ENCODE assay signal across 8 cellular contexts in genomic region chr5:36944607-36945225, GRCh38.
DNase-seq lines count a peak whose midpoint lies in the region; ATAC-seq and TF ChIP-seq lines count a peak whose summit lies in the region.

No MANE protein-coding gene starts in this region.

- peaks cover 100% of the 10 kb centered on the region for H3K79me2 ChIP-seq in neural progenitor cell (ENCODE audit: low read depth)

- no peak overlapping the region for H3K27ac Mint-ChIP-seq in neural progenitor cell
- H3K27ac Mint-ChIP-seq in activated T-cell treated with anti-CD3 and anti-CD28 coated beads, Interleukin-2, amount 50 U/mL, for 24 hours: no peak overlapping the region

- peaks cover 91% of the 10 kb centered on the region for H4K20me1 ChIP-seq in neural progenitor cell (ENCODE audit: low read depth)

- H3K27me3 Mint-ChIP-seq in neural progenitor cell (ENCODE audit: insufficient read depth, low read depth): no peaks in the 10 kb centered on the region
- H3K27me3 Mint-ChIP-seq in activated T-cell treated with anti-CD3 and anti-CD28 coated beads, Interleukin-2, amount 50 U/mL, for 24 hours: no peaks in the 10 kb centered on the region

- peaks cover 5% of the 10 kb centered on the region for H3K36me3 Mint-ChIP-seq in neural progenitor cell
- H3K36me3 Mint-ChIP-seq in activated T-cell treated with anti-CD3 and anti-CD28 coated beads, Interleukin-2, amount 50 U/mL, for 24 hours (ENCODE audit: low read depth): no peaks in the 10 kb centered on the region

- no peaks in the 10 kb centered on the region for H3K36me3 ChIP-seq in neural progenitor cell
- no peaks in the 10 kb centered on the region for H3K36me3 ChIP-seq in effector memory CD4-positive, alpha-beta T cell (ENCODE audit: control insufficient read depth, insufficient read depth, low read length)

- H3F3A ChIP-seq in neural progenitor cell (ENCODE audit: low read depth): peaks cover 11% of the 10 kb centered on the region

- H3K4me3 ChIP-seq in dorsolateral prefrontal cortex: no peak overlapping the region
- H3K4me3 ChIP-seq in neural progenitor cell: no peak overlapping the region
- H3K4me3 ChIP-seq in effector memory CD4-positive, alpha-beta T cell (ENCODE audit: insufficient read depth, low read depth, low read length, poor library complexity, severe bottlenecking): no peak overlapping the region

- H3K27me3 ChIP-seq in dorsolateral prefrontal cortex (no peaks in the 10 kb centered on the region), neural progenitor cell (no peaks in the 10 kb centered on the region)
- no peaks in the 10 kb centered on the region for H3K27me3 ChIP-seq in effector memory CD4-positive, alpha-beta T cell (replicated peaks; ENCODE audit: control insufficient read depth, insufficient read depth, low read length, poor library complexity, severe bottlenecking)

- TF ChIP-seq CTCF in GM20000 (IDR thresholded peaks at IDR 0.05; ENCODE audit: extremely low read depth, missing control alignments): no peak
- peak; percentile 49 to 88 (median 68) for TF ChIP-seq CTCF in dorsolateral prefrontal cortex (IDR thresholded peaks at IDR 0.05 in 54 of 56, conservative IDR thresholded peaks at IDR 0.05 in 2 of 56; ENCODE audit: low read depth in 1 of 56, partially characterized antibody in 56 of 56)
- peak; percentile 74 for TF ChIP-seq CTCF in neural progenitor cell (IDR thresholded peaks at IDR 0.05)

- H3K9me3 ChIP-seq in neural progenitor cell (ENCODE audit: low read depth): no peaks in the 10 kb centered on the region
- H3K9me3 ChIP-seq in effector memory CD4-positive, alpha-beta T cell (ENCODE audit: control insufficient read depth, low read length): no peaks in the 10 kb centered on the region

- H3K4me1 Mint-ChIP-seq in neural progenitor cell: peaks cover 10% of the 10 kb centered on the region
- H3K4me1 Mint-ChIP-seq in activated T-cell treated with anti-CD3 and anti-CD28 coated beads, Interleukin-2, amount 50 U/mL, for 24 hours (ENCODE audit: low read depth): peaks cover 61% of the 10 kb centered on the region

- no peak overlapping the region for H2AFZ ChIP-seq in neural progenitor cell (replicated peaks)

- peak overlapping the region in 3 of 59 donors; percentile 12 to 72 (median 64) for H3K27ac ChIP-seq in dorsolateral prefrontal cortex
- H3K27ac ChIP-seq in neural progenitor cell: no peak overlapping the region
- no peak overlapping the region for H3K27ac ChIP-seq in effector memory CD4-positive, alpha-beta T cell (ENCODE audit: insufficient read depth, low read length, poor library complexity, severe bottlenecking)

- DNase-seq in Ammon's horn (ENCODE audit: low spot score) (peak; percentile 50), GM20000 (ENCODE audit: low spot score) (peak; percentile 11), NCI-H748 (lab: John Stamatoyannopoulos, UW; ENCODE audit: unreplicated experiment) (peak; percentile 88), dorsolateral prefrontal cortex (no peak), neural progenitor cell (ENCODE audit: low spot score) (peak; percentile 69)
- DNase-seq in activated T-cell treated with anti-CD3 and anti-CD28 coated beads, Interleukin-2, amount 50 U/mL, for 24 hours: no peak
- no peak for DNase-seq in effector memory CD4-positive, alpha-beta T cell

- no peaks in the 10 kb centered on the region for H3K9me3 Mint-ChIP-seq in neural progenitor cell
- H3K9me3 Mint-ChIP-seq in activated T-cell treated with anti-CD3 and anti-CD28 coated beads, Interleukin-2, amount 50 U/mL, for 24 hours: no peaks in the 10 kb centered on the region

- ATAC-seq in HG02623 (IDR thresholded peaks at IDR 0.05; ENCODE audit: unreplicated experiment): no peak

- peaks cover 18% of the 10 kb centered on the region for H3K4me1 ChIP-seq in neural progenitor cell
- H3K4me1 ChIP-seq in effector memory CD4-positive, alpha-beta T cell (ENCODE audit: control insufficient read depth, insufficient read depth, low read length, poor library complexity, severe bottlenecking): no peaks in the 10 kb centered on the region

- no peak overlapping the region for H3K4me2 ChIP-seq in neural progenitor cell

- intact Hi-C loops in dorsolateral prefrontal cortex (cut with DNase I): loop anchor here (1.0 to 10.0 kb wide), 3 partner anchors 68 to 210 kb away; partner anchors contain the start of gene NIPBL (in 2 of the 2)

- H3K4me3 Mint-ChIP-seq in neural progenitor cell: no peak overlapping the region
- H3K4me3 Mint-ChIP-seq in activated T-cell treated with anti-CD3 and anti-CD28 coated beads, Interleukin-2, amount 50 U/mL, for 24 hours: no peak overlapping the region

- H3K9ac ChIP-seq in neural progenitor cell: no peak overlapping the region

Comparison
In these comparisons a context has a peak if more than half of its experiments do, and no peak if none do; other contexts are left out.
1. DNase-seq: peak in Ammon's horn (single experiment), GM20000 (single experiment), NCI-H748 (single experiment) and neural progenitor cell (single experiment); none in dorsolateral prefrontal cortex (0 of 10), activated T-cell treated with anti-CD3 and anti-CD28 coated beads, Interleukin-2, amount 50 U/mL, for 24 hours (single experiment) and effector memory CD4-positive, alpha-beta T cell (0 of 3).